Comparison of ENCODE assay signal across 8 cellular contexts in the genomic region with DNA sequence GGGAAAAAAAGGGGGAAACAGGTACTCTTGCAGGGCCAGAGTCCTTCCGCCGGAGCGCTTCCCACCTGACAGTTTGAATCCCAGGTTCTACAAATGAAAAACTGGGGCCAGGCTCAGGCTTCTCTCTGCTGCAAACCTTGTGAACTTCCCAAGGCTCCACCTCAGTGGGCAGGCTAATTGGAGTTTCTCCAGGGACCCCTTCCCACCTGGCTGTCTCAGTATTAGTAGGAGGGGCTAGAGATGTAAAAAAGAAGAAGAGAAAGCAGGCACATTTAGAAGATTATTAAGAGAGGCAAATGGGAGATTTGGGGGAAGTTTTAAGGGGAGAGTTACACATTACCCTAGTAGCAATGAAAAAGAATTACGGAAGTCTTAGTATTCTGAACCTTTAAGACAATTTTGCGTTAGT. TPM values are rescaled to one million over a fixed set of nuclear protein-coding genes. Genes with fewer than 3 reads are reported as not detected.
DNase-seq lines count a peak whose midpoint lies in the region; ATAC-seq and TF ChIP-seq lines count a peak whose summit lies in the region.

No MANE protein-coding gene starts in this region.

- H3K36me3 ChIP-seq in transverse colon = peaks cover 0 to 5% (median under 1%) of the 10 kb centered on the region in 4 donors

- TF ChIP-seq EP300 in transverse colon (IDR thresholded peaks at IDR 0.05; ENCODE audit: low read depth) = no peak

- ATAC-seq in GM21529 (IDR thresholded peaks at IDR 0.05; ENCODE audit: unreplicated experiment) (no peak), GM18502 (IDR thresholded peaks at IDR 0.05; ENCODE audit: poor library complexity, unreplicated experiment) (no peak)

- in situ Hi-C loops in astrocyte of the spinal cord (cut with HindIII; ENCODE audit: low sequenced_read_pairs) (no loop called here), transverse colon (cut with MboI; ENCODE audit: low pct_ligation_motif_present in 1 of 4, low pct_unique_long_range_greater_than_20kb in 1 of 4, low sequenced_read_pairs in 3 of 4) (no loop called here)

- intact Hi-C loops in transverse colon (cut with DNase I; ENCODE audit: low total_unique reads) = no loop called here

- no peak for TF ChIP-seq CTCF in GM12875 (IDR thresholded peaks at IDR 0.05; ENCODE audit: borderline replicate concordance, insufficient read depth, low read depth, low read length)
- TF ChIP-seq CTCF in NB4 (IDR thresholded peaks at IDR 0.05; ENCODE audit: low read depth, low read length) = no peak
- TF ChIP-seq CTCF in astrocyte of the spinal cord (IDR thresholded peaks at IDR 0.05; ENCODE audit: low read depth, low read length) = no peak
- no peak for TF ChIP-seq CTCF in transverse colon (IDR thresholded peaks at IDR 0.05)

- WGBS in transverse colon (ENCODE audit: low coverage in 1 of 2), 2 donors = 36 to 58% methylated on average over 4 to 5 of the region's 5 CpGs

- H3K4me3 ChIP-seq in GM12875 (ENCODE audit: low read depth, low read length) (peak overlapping the region; percentile 50), NB4 (ENCODE audit: low read depth, low read length) (peak overlapping the region; percentile 99), astrocyte of the spinal cord (ENCODE audit: low read depth, low read length) (peak overlapping the region; percentile 61), transverse colon (peak overlapping the region; percentile 57 to 83 (median 74))

- H3K27ac ChIP-seq in transverse colon = peak overlapping the region; percentile 86 to 90 (median 88)

- peak; percentile 82 for DNase-seq in NB4 (ENCODE audit: low read depth)
- DNase-seq in astrocyte of the spinal cord (ENCODE audit: low read depth, low spot score) = peak; percentile 8
- peak; percentile 3 to 10 for DNase-seq in lung microvascular endothelial cell (ENCODE audit: low read depth in 2 of 2)
- no peak for DNase-seq in transverse colon
- no peak for DNase-seq in activated gamma-delta T cell (lab: John Stamatoyannopoulos, UW)

- H3K9me3 ChIP-seq in transverse colon = no peaks in the 10 kb centered on the region

- peak; percentile 32 for TF ChIP-seq POLR2A in NB4 (IDR thresholded peaks at IDR 0.05; ENCODE audit: extremely low read depth, insufficient read length)
- TF ChIP-seq POLR2A in transverse colon (IDR thresholded peaks at IDR 0.05) = no peak

- H3K4me1 ChIP-seq in transverse colon = peaks cover 0 to 31% (median 8%) of the 10 kb centered on the region in 4 donors

- no peaks in the 10 kb centered on the region for H3K27me3 ChIP-seq in transverse colon

RNA-seq across cellular contexts. Expression of a gene that starts 20.0 kb away (rescaled TPM):
- total RNA-seq in lung microvascular endothelial cell (0.99 and 1.3 TPM in 2 replicates), transverse colon (10 to 100 TPM in 2 of 4 donors, 1 to 10 TPM in 2; 5.4 to 23.3 (median 9.3) TPM)

RNA-seq across cellular contexts. Expression of a gene that starts 41.8 kb away (rescaled TPM):
- total RNA-seq in lung microvascular endothelial cell (not detected in 2 replicates), transverse colon (1 to 10 TPM in 2 of 4 donors, not detected in 2; 1.2 to 5.2 TPM)

Comparison
In these comparisons a context has a peak if more than half of its experiments do, and no peak if none do; other contexts are left out.
1. DNase-seq: peak in NB4 (single experiment), astrocyte of the spinal cord (single experiment) and lung microvascular endothelial cell (2 of 2); none in transverse colon (single experiment) and activated gamma-delta T cell (single experiment).
2. Peak in every context shown above with its lines, with median percentiles within 50 percentile points of each other: H3K4me3 ChIP-seq.